In the genomic region with DNA sequence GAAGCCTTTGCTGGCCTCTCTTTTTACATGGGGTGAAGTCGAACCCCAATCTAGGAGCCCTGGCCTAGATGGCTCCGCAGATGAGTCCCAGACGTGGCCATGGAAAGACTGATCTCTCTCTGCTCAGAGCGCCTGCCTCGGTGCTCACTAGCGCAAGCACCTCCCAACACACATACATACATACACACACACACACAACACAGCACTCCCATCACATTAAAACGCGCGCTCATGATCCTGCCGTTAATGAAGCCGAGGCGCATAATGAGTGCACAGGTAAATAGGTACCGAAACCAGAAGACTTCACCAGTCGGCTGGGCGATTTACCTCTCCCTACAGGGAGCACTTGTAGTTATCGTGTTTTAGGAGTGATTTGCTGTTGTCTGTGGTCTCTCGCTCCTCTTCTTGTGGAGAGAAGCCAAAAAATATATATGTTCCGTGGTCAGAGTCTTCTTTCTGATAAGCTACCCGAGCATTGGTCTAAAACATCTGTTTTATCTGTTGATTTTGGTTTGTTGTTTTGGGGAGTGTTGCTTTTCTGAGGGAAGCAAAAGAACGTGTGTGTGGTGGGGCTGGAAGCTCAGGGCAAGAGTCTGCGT, we compare ENCODE assay signal across 8 cellular contexts.
DNase-seq lines count a peak whose midpoint lies in the region; ATAC-seq, FAIRE-seq and TF ChIP-seq lines count a peak whose summit lies in the region.

No MANE protein-coding gene starts in this region.

- peak; percentile 22 for DNase-seq in NCI-H146 treated with DMSO at 0.1 percent for 48 hours (lab: John Stamatoyannopoulos, UW; ENCODE audit: unreplicated experiment)
- DNase-seq in K562 (ENCODE audit: extremely low read depth in 1 of 4, low spot score in 3 of 4) = no peak
- no peak for DNase-seq in GF-D8 (lab: John Stamatoyannopoulos, UW)
- DNase-seq in A172 (ENCODE audit: low spot score) = no peak
- DNase-seq in dedifferentiated amniotic fluid mesenchymal stem cell (ENCODE audit: extremely low spot score) = no peak

- TF ChIP-seq RAD21 in K562 (CRISPR knock-in tag; conservative IDR thresholded peaks at IDR 0.05 in 1 of 2, IDR thresholded peaks at IDR 0.05 in 1 of 2) = no peak

- POLR2A ChIA-PET in K562 (lab: Yijun Ruan, JAX) = interaction anchor here (0.7 to 0.8 kb wide), 2 partner anchors 14 to 27 kb away, joined by 3 read pairs; no protein-coding TSS in a partner anchor

- CTCF ChIA-PET in K562 (lab: Yijun Ruan, JAX; ENCODE audit: low intra/inter-chr PET ratio) = no interaction called here

- no peaks in the 10 kb centered on the region for H3K9me1 ChIP-seq in K562 (ENCODE audit: control insufficient read depth, insufficient read depth, low read length)

- no peak for FAIRE-seq in K562 (lab: Jason Lieb, UNC)

- no peak overlapping the region for H3K4me2 ChIP-seq in K562 (ENCODE audit: insufficient read depth, low read length)

- H3K4me1 ChIP-seq in K562 (replicated peaks in 1 of 2; ENCODE audit: control insufficient read depth in 2 of 2, insufficient read depth in 2 of 2, low read length in 2 of 2) (peaks cover 0 to 17% of the 10 kb centered on the region in 2 experiments; a peak in 2 of 5 replicates), mononuclear cell (ENCODE audit: insufficient read depth, low read length) (peaks cover 33% of the 10 kb centered on the region)

- H3K27me3 ChIP-seq in K562 (ENCODE audit: control insufficient read depth in 2 of 2, insufficient read depth in 2 of 2, low read length in 2 of 2) (peaks cover 18 to 38% of the 10 kb centered on the region in 2 experiments; a peak in 4 of 5 replicates), mononuclear cell (ENCODE audit: insufficient read depth, low read length) (peaks cover 97% of the 10 kb centered on the region)

- in situ Hi-C loops in K562 (cut with MboI) = loop anchor here (10.0 kb wide), 1 partner anchor 530 kb away; no protein-coding TSS in a partner anchor

- no peak for TF ChIP-seq EP300 in K562 (IDR thresholded peaks at IDR 0.05; ENCODE audit: low read length)

- ATAC-seq in GM18499 (IDR thresholded peaks at IDR 0.05; ENCODE audit: insufficient read depth, unreplicated experiment) (peak; percentile 18), GM21786 (IDR thresholded peaks at IDR 0.05; ENCODE audit: unreplicated experiment) (peak; percentile 19), K562 (peak; percentile 17; the same call in 1 of the 3 replicates)

- no peak overlapping the region for H2AFZ ChIP-seq in K562 (ENCODE audit: low read depth, low read length)

- H3K9ac ChIP-seq in K562 (ENCODE audit: insufficient read depth in 1 of 2, low read depth in 2 of 2, low read length in 2 of 2) = 0 out of 4 replicates have a peak overlapping the region, but pooled peaks of 1 of the 2 experiments have one; percentile 19

- H3K79me2 ChIP-seq in K562 (ENCODE audit: control insufficient read depth, insufficient read depth, low read length) = no peaks in the 10 kb centered on the region

- no peak for TF ChIP-seq CTCF in K562 (IDR thresholded peaks at IDR 0.05 in 2 of 3, conservative IDR thresholded peaks at IDR 0.05 in 1 of 3; ENCODE audit: insufficient read depth in 2 of 3, low read depth in 1 of 3, low read length in 3 of 3)

- H3K9me3 ChIP-seq in K562 (replicated peaks; ENCODE audit: control insufficient read depth, insufficient read depth, low read depth, low read length) (no peaks in the 10 kb centered on the region), mononuclear cell (ENCODE audit: low read depth, low read length) (no peaks in the 10 kb centered on the region)

- BruUV-seq in K562 (replicated peaks; lab: Mats Ljungman, UMichigan) = no TSS peak

- H3K4me3 ChIP-seq in K562 = peak overlapping the region; percentile 30
- H3K4me3 ChIP-seq in mononuclear cell (ENCODE audit: low read length) = peak overlapping the region; percentile 1

- intact Hi-C loops in K562 (cut with micrococcal nuclease) = no loop called here

- no peak overlapping the region for H3K27ac ChIP-seq in K562 (ENCODE audit: extremely low read depth, low read depth, low read length)

- H4K20me1 ChIP-seq in K562 (replicated peaks; ENCODE audit: control insufficient read depth, insufficient read depth, low read length) = no peaks in the 10 kb centered on the region

- no peak for TF ChIP-seq POLR2A in K562 (conservative IDR thresholded peaks at IDR 0.05)

- 36% methylated on average over 21 of the region's 21 CpGs for WGBS in K562 (ENCODE audit: insufficient coverage, low coverage, missing lambda C conversion rate)

- H3K36me3 ChIP-seq in K562 (ENCODE audit: control insufficient read depth, insufficient read depth, low read length) = no peaks in the 10 kb centered on the region

TF ChIP-seq in K562, 482 proteins besides CTCF, POLR2A, EP300 and RAD21:
- TF ChIP-seq GTF2A2 (tag; IDR thresholded peaks at IDR 0.05) (no peak), TCF3 (CRISPR knock-in tag; IDR thresholded peaks at IDR 0.05) (no peak), MTA2 (IDR thresholded peaks at IDR 0.05; ENCODE audit: low read depth) (no peak), CEBPG (CRISPR knock-in tag; IDR thresholded peaks at IDR 0.05) (no peak), CEBPG (tag; conservative IDR thresholded peaks at IDR 0.05 in 1 of 2, IDR thresholded peaks at IDR 0.05 in 1 of 2) (no peak)
- TF ChIP-seq, protein P1, sequence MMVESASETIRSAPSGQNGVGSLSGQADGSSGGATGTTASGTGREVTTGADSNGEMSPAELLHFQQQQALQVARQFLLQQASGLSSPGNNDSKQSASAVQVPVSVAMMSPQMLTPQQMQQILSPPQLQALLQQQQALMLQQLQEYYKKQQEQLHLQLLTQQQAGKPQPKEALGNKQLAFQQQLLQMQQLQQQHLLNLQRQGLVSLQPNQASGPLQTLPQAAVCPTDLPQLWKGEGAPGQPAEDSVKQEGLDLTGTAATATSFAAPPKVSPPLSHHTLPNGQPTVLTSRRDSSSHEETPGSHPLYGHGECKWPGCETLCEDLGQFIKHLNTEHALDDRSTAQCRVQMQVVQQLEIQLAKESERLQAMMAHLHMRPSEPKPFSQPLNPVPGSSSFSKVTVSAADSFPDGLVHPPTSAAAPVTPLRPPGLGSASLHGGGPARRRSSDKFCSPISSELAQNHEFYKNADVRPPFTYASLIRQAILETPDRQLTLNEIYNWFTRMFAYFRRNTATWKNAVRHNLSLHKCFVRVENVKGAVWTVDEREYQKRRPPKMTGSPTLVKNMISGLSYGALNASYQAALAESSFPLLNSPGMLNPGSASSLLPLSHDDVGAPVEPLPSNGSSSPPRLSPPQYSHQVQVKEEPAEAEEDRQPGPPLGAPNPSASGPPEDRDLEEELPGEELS (CRISPR knock-in tag; IDR thresholded peaks at IDR 0.05; ENCODE audit: borderline replicate concordance) = no peak
- TF ChIP-seq, protein P2, sequence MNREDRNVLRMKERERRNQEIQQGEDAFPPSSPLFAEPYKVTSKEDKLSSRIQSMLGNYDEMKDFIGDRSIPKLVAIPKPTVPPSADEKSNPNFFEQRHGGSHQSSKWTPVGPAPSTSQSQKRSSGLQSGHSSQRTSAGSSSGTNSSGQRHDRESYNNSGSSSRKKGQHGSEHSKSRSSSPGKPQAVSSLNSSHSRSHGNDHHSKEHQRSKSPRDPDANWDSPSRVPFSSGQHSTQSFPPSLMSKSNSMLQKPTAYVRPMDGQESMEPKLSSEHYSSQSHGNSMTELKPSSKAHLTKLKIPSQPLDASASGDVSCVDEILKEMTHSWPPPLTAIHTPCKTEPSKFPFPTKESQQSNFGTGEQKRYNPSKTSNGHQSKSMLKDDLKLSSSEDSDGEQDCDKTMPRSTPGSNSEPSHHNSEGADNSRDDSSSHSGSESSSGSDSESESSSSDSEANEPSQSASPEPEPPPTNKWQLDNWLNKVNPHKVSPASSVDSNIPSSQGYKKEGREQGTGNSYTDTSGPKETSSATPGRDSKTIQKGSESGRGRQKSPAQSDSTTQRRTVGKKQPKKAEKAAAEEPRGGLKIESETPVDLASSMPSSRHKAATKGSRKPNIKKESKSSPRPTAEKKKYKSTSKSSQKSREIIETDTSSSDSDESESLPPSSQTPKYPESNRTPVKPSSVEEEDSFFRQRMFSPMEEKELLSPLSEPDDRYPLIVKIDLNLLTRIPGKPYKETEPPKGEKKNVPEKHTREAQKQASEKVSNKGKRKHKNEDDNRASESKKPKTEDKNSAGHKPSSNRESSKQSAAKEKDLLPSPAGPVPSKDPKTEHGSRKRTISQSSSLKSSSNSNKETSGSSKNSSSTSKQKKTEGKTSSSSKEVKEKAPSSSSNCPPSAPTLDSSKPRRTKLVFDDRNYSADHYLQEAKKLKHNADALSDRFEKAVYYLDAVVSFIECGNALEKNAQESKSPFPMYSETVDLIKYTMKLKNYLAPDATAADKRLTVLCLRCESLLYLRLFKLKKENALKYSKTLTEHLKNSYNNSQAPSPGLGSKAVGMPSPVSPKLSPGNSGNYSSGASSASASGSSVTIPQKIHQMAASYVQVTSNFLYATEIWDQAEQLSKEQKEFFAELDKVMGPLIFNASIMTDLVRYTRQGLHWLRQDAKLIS (CRISPR knock-in tag; IDR thresholded peaks at IDR 0.05) = no peak
TF ChIP-seq in K562: peak in this region for 0.
